ENCODE assay signal across 30 cellular contexts in the genomic region with DNA sequence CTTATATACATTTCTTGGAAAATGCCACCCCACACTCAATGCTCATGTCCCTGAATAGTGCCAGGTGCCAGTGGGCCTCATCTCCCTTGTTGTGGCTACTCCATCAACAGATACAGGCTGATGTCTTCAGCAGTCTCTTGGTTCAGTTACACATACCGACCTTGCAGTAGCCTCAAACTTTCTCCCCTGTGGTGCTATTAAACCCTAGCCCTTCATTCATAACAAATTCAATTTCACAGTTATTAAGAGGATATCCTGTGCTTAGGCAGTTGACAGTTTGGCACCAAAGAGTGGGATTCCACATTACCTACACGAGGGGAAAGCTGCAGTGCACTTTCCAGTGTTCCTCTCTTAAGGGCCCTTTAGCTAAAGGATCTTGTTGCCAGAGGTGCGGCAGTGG. TPM values are rescaled to one million over a fixed set of nuclear protein-coding genes. Genes with fewer than 3 reads are reported as not detected.
"Had no signal": no experiment of that assay in that cellular context is flagged by ENCODE, and none has a peak within 500 bp of the region (broad histone marks: within the 10 kb centered on the region; RNA-seq: fewer than 3 reads in every experiment).

No MANE protein-coding gene starts in this region.

- ATAC-seq: Panc1, Right ventricle myocardium inferior had no signal

- H3K4me3 ChIP-seq: PC-9, SJSA1 had no signal

- H3K27me3 ChIP-seq: SJSA1 had no signal

- DNase-seq: Karpas-422, KBM-7, MM.1S, MV-4-11, NCI-H1048, NCI-H1092 treated with DMSO at 0.1 percent for 48 hours, NCI-H1436 treated with DMSO at 0.1 percent for 48 hours, NCI-H1694 treated with DMSO at 0.1 percent for 48 hours, NCI-H187 treated with DMSO at 0.1 percent for 48 hours, NCI-H2171 treated with DMSO at 0.1 percent for 48 hours, NCI-H2227 treated with DMSO at 0.1 percent for 48 hours, NCI-H345, NCI-H510A treated with DMSO at 0.1 percent for 48 hours, NCI-H524 treated with DMSO at 0.1 percent for 48 hours, NCI-H526 treated with DMSO at 0.1 percent for 48 hours, NCI-H774, PC-9, SHP77, SIG-M5, SK-N-SH, SW 1271 had no signal

- H3K9me3 ChIP-seq: SJSA1, SK-N-SH had no signal

- H3K36me3 ChIP-seq: SJSA1 had no signal

- H3K4me1 ChIP-seq: SJSA1 had no signal

- H3K27ac ChIP-seq: KMS-11, PC-9, RWPE1, SJSA1 had no signal

RNA-seq across cellular contexts. Expression of gene CAMK1G, which starts 35.9 kb away (rescaled TPM):
- total RNA-seq: LHCN-M2, MCF 10A, NCI-H460, OCI-LY7, PC-9, Right ventricle myocardium inferior had no signal
